32 cellular contexts compared by ENCODE assay signal in the genomic region with DNA sequence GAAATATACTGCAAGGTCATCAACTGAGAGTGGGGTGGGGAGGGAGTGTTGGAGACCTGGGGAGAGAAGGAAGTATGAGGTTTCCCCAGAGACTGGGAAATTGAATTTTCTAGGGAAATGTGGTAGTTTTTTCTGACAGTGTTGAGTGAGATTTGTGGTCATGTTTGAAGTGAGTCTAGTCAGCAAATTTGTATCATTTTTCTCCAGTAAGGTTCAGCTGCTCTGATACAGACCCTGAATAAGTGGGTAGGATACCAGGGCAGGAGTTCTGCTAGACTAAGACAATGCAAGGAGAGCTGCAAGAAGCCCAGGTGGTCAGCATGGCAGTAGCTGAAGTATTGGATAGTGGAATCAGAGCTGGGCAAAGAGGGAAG.
"Had no signal": no experiment of that assay in that cellular context is flagged by ENCODE, and none has a peak within 500 bp of the region (broad histone marks: within the 10 kb centered on the region; RNA-seq: fewer than 3 reads in every experiment).

No MANE protein-coding gene starts in this region.

- H3K9me3 ChIP-seq: breast epithelium had no signal

- H2AFZ ChIP-seq: PC-9 had no signal

- H3K36me3 ChIP-seq: breast epithelium, WERI-Rb-1 had no signal

- ATAC-seq: activated CD8-positive, alpha-beta memory T cell treated with anti-CD3 and anti-CD28 coated beads, Interleukin-2, amount 10 ng/mL, durations not matched to agents 7 days and 5 days had no signal

- DNase-seq: activated CD4-positive, alpha-beta memory T cell treated with anti-CD3 and anti-CD28 coated beads, Interleukin-2, amount 10 ng/mL, durations not matched to agents 7 days and 5 days; activated CD4-positive, alpha-beta T cell treated with anti-CD3 and anti-CD28 coated beads for 1 hour; activated CD4-positive, alpha-beta T cell treated with anti-CD3 and anti-CD28 coated beads for 48 hours; activated CD4-positive, CD25-positive, alpha-beta regulatory T cell; activated CD8-positive, alpha-beta memory T cell treated with anti-CD3 and anti-CD28 coated beads for 24 hours; activated CD8-positive, alpha-beta memory T cell treated with anti-CD3 and anti-CD28 coated beads, Interleukin-2, amount 10 ng/mL, durations not matched to agents 7 days and 5 days; activated CD8-positive, alpha-beta memory T cell treated with anti-CD3 and anti-CD28 coated beads, Interleukin-2, amount 50 U/mL, for 48 hours; activated effector memory CD4-positive, alpha-beta T cell treated with Interleukin-2 at 50 U/mL for 16 hours; activated naive CD4-positive, alpha-beta T cell; activated naive CD4-positive, alpha-beta T cell treated with anti-CD3 and anti-CD28 coated beads, Interleukin-2, amount 50 U/mL, for 16 hours; activated naive CD8-positive, alpha-beta T cell treated with anti-CD3 and anti-CD28 coated beads for 36 hours; activated T-cell treated with anti-CD3 and anti-CD28 coated beads, Interleukin-2, amount 50 U/mL, for 48 hours; amniotic stem cell; aorta; Kasumi-1; KG1; MM.1S; MV-4-11; NCI-H1436 treated with DMSO at 0.1 percent for 48 hours; NCI-H1694 treated with DMSO at 0.1 percent for 48 hours; NCI-H524 treated with DMSO at 0.1 percent for 48 hours; NK-92 treated with Interleukin-12 subunit alpha and Interleukin-12 subunit beta, amount 100 ng/mL, for 24 hours; PC-9; SIG-M5; SW 1271; T-helper 1 cell; T-helper 2 cell; T-helper 9 cell; WERI-Rb-1 had no signal

- H3K4me1 ChIP-seq: breast epithelium had no signal

- FAIRE-seq: RCC 7860 had no signal

- H3K27ac ChIP-seq: breast epithelium, PC-9, RWPE1, WERI-Rb-1 had no signal

- H3K4me3 ChIP-seq: breast epithelium, PC-9 had no signal

- H3K4me2 ChIP-seq: PC-9 had no signal
